ENCODE assay signal across 1 cellular context in the genomic region with DNA sequence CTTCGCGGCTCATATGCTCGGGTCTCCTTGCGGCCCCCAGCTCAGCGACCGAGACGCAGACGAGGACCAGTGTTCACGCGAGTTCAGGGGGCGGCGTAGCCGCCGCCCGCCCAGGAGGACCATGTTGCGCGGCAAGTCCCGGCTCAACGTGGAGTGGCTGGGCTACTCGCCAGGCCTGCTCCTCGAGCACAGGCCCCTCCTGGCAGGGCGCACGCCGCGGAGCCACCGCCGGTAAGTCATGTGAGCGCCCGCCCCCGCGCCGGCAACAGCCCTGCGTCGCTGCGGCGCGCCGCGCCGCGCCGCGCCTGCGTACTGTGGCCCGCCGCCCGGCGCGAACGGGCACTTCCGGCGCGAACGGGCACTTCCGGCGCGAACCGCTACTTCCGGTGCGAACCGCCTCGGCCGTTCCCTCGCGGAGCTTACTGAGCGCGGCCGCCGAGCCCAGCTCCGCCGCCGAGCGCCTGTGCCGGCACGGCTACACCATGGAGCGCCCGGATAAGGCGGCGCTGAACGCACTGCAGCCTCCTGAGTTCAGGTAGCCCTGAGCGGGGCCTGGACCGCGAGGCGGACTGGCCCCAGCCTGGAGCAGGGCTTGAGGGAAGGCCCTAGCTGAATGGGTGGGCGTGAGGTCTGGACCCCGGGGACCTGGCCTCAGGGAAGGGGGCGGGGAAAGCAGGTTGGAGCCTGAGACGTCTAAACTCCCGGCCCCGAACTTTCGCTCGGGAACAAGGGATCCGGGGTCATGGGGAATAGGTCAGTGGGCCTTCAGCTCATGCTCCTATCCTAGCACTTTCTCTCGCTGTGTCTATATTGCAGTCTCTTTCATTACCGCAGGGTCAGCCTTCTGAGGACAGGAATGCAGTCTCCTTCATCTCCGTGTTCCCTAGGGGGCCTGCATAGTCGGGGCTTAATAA.
TF ChIP-seq lines count a peak whose summit lies in the region.

A gene with protein sequence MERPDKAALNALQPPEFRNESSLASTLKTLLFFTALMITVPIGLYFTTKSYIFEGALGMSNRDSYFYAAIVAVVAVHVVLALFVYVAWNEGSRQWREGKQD (plus strand): TSS at position 380 of the 914 bp plus-strand sequence. CDS start 103 bp downstream, at position 483.

TF ChIP-seq in HepG2, 621 proteins besides CTCF, POLR2A, EP300 and RAD21 (continued from another document and continues in another):
- TF ChIP-seq, protein P1, sequence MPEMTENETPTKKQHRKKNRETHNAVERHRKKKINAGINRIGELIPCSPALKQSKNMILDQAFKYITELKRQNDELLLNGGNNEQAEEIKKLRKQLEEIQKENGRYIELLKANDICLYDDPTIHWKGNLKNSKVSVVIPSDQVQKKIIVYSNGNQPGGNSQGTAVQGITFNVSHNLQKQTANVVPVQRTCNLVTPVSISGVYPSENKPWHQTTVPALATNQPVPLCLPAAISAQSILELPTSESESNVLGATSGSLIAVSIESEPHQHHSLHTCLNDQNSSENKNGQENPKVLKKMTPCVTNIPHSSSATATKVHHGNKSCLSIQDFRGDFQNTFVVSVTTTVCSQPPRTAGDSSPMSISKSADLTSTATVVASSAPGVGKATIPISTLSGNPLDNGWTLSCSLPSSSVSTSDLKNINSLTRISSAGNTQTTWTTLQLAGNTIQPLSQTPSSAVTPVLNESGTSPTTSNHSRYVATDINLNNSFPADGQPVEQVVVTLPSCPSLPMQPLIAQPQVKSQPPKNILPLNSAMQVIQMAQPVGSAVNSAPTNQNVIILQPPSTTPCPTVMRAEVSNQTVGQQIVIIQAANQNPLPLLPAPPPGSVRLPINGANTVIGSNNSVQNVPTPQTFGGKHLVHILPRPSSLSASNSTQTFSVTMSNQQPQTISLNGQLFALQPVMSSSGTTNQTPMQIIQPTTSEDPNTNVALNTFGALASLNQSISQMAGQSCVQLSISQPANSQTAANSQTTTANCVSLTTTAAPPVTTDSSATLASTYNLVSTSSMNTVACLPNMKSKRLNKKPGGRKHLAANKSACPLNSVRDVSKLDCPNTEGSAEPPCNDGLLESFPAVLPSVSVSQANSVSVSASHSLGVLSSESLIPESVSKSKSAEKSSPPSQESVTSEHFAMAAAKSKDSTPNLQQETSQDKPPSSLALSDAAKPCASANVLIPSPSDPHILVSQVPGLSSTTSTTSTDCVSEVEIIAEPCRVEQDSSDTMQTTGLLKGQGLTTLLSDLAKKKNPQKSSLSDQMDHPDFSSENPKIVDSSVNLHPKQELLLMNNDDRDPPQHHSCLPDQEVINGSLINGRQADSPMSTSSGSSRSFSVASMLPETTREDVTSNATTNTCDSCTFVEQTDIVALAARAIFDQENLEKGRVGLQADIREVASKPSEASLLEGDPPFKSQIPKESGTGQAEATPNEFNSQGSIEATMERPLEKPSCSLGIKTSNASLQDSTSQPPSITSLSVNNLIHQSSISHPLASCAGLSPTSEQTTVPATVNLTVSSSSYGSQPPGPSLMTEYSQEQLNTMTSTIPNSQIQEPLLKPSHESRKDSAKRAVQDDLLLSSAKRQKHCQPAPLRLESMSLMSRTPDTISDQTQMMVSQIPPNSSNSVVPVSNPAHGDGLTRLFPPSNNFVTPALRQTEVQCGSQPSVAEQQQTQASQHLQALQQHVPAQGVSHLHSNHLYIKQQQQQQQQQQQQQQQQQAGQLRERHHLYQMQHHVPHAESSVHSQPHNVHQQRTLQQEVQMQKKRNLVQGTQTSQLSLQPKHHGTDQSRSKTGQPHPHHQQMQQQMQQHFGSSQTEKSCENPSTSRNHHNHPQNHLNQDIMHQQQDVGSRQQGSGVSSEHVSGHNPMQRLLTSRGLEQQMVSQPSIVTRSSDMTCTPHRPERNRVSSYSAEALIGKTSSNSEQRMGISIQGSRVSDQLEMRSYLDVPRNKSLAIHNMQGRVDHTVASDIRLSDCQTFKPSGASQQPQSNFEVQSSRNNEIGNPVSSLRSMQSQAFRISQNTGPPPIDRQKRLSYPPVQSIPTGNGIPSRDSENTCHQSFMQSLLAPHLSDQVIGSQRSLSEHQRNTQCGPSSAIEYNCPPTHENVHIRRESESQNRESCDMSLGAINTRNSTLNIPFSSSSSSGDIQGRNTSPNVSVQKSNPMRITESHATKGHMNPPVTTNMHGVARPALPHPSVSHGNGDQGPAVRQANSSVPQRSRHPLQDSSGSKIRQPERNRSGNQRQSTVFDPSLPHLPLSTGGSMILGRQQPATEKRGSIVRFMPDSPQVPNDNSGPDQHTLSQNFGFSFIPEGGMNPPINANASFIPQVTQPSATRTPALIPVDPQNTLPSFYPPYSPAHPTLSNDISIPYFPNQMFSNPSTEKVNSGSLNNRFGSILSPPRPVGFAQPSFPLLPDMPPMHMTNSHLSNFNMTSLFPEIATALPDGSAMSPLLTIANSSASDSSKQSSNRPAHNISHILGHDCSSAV (CRISPR knock-in tag; IDR thresholded peaks at IDR 0.05; ENCODE audit: borderline replicate concordance) = no peak
- TF ChIP-seq TSC22D2 (CRISPR knock-in tag; IDR thresholded peaks at IDR 0.05; ENCODE audit: borderline replicate concordance) (no peak), NCOA5 (CRISPR knock-in tag; IDR thresholded peaks at IDR 0.05) (no peak), ZC3H4 (CRISPR knock-in tag; IDR thresholded peaks at IDR 0.05; ENCODE audit: borderline replicate concordance) (no peak), ZFYVE20 (CRISPR knock-in tag; IDR thresholded peaks at IDR 0.05; ENCODE audit: borderline replicate concordance, low read depth) (peak; percentile 26; the same call in 1 of the 2 replicates), ZNF468 (CRISPR knock-in tag; IDR thresholded peaks at IDR 0.05) (no peak), CEBPG (CRISPR knock-in tag; IDR thresholded peaks at IDR 0.05) (no peak), TFDP2 (CRISPR knock-in tag; IDR thresholded peaks at IDR 0.05) (peak; percentile 58; the same call in 1 of the 2 replicates), JDP2 (CRISPR knock-in tag; IDR thresholded peaks at IDR 0.05; ENCODE audit: borderline replicate concordance) (no peak; the same call in 1 of the 2 replicates), GABPA (IDR thresholded peaks at IDR 0.05; ENCODE audit: low read depth, low read length) (peak; percentile 96), GABPA (CRISPR knock-in tag; IDR thresholded peaks at IDR 0.05; ENCODE audit: low read depth) (peak; percentile 82), MTA3 (CRISPR knock-in tag; IDR thresholded peaks at IDR 0.05) (no peak), MIER3 (CRISPR knock-in tag; IDR thresholded peaks at IDR 0.05; ENCODE audit: borderline replicate concordance) (no peak), ZKSCAN5 (CRISPR knock-in tag; IDR thresholded peaks at IDR 0.05) (no peak), KLF16 (CRISPR knock-in tag; IDR thresholded peaks at IDR 0.05) (0 out of 4 replicates have a peak, but pooled peaks of 1 of the 2 experiments have one; percentile 31), ZNF83 (CRISPR knock-in tag; IDR thresholded peaks at IDR 0.05; ENCODE audit: borderline replicate concordance) (no peak), ZNF431 (CRISPR knock-in tag; IDR thresholded peaks at IDR 0.05; ENCODE audit: borderline replicate concordance, low read depth) (0 out of 2 replicates have a peak, but pooled peaks have one; percentile 8), SNRNP70 (IDR thresholded peaks at IDR 0.05; ENCODE audit: low read depth, low read length) (no peak), BHLHE40 (IDR thresholded peaks at IDR 0.05; ENCODE audit: low read length) (peak; percentile 58), KDM3A (CRISPR knock-in tag; IDR thresholded peaks at IDR 0.05; ENCODE audit: low read depth) (no peak), ZNF382 (CRISPR knock-in tag; IDR thresholded peaks at IDR 0.05; ENCODE audit: borderline replicate concordance) (no peak), ZNF501 (CRISPR knock-in tag; IDR thresholded peaks at IDR 0.05) (no peak), THAP9 (CRISPR knock-in tag; IDR thresholded peaks at IDR 0.05; ENCODE audit: borderline replicate concordance) (0 out of 2 replicates have a peak, but pooled peaks have one; percentile 28), ZNF570 (CRISPR knock-in tag; IDR thresholded peaks at IDR 0.05; ENCODE audit: borderline replicate concordance) (no peak), ZNF597 (CRISPR knock-in tag; IDR thresholded peaks at IDR 0.05) (no peak), ZNF234 (CRISPR knock-in tag; conservative IDR thresholded peaks at IDR 0.05) (no peak), SSRP1 (CRISPR knock-in tag; IDR thresholded peaks at IDR 0.05) (no peak), FLYWCH1 (CRISPR knock-in tag; IDR thresholded peaks at IDR 0.05) (no peak; the same call in 1 of the 2 replicates), MAF1 (CRISPR knock-in tag; IDR thresholded peaks at IDR 0.05; ENCODE audit: borderline replicate concordance) (no peak), EEA1 (CRISPR knock-in tag; IDR thresholded peaks at IDR 0.05; ENCODE audit: borderline replicate concordance) (no peak), GZF1 (CRISPR knock-in tag; IDR thresholded peaks at IDR 0.05) (no peak), MAFK (conservative IDR thresholded peaks at IDR 0.05 in 1 of 2, IDR thresholded peaks at IDR 0.05 in 1 of 2; ENCODE audit: low read length in 2 of 2) (no peak), SP4 (CRISPR knock-in tag; IDR thresholded peaks at IDR 0.05) (no peak), NR1H2 (CRISPR knock-in tag; IDR thresholded peaks at IDR 0.05; ENCODE audit: borderline replicate concordance, low read depth) (no peak), TEAD3 (CRISPR knock-in tag; optimal IDR thresholded peaks at IDR 0.05; ENCODE audit: borderline replicate concordance) (no peak), TFE3 (CRISPR knock-in tag; IDR thresholded peaks at IDR 0.05) (peak; percentile 84), ZNF343 (CRISPR knock-in tag; IDR thresholded peaks at IDR 0.05) (no peak)
- TF ChIP-seq, protein P2, sequence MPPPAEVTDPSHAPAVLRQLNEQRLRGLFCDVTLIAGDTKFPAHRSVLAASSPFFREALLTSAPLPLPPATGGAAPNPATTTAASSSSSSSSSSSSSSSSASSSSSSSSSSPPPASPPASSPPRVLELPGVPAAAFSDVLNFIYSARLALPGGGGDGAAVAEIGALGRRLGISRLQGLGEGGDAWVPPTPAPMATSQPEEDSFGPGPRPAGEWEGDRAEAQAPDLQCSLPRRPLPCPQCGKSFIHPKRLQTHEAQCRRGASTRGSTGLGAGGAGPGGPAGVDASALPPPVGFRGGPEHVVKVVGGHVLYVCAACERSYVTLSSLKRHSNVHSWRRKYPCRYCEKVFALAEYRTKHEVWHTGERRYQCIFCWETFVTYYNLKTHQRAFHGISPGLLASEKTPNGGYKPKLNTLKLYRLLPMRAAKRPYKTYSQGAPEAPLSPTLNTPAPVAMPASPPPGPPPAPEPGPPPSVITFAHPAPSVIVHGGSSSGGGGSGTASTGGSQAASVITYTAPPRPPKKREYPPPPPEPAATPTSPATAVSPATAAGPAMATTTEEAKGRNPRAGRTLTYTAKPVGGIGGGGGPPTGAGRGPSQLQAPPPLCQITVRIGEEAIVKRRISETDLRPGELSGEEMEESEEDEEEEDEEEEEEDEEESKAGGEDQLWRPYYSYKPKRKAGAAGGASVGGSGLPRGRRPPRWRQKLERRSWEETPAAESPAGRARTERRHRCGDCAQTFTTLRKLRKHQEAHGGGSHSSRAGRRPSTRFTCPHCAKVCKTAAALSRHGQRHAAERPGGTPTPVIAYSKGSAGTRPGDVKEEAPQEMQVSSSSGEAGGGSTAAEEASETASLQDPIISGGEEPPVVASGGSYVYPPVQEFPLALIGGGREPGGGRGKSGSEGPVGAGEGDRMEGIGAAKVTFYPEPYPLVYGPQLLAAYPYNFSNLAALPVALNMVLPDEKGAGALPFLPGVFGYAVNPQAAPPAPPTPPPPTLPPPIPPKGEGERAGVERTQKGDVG (CRISPR knock-in tag; IDR thresholded peaks at IDR 0.05; ENCODE audit: borderline replicate concordance) = no peak
